In the genomic region with DNA sequence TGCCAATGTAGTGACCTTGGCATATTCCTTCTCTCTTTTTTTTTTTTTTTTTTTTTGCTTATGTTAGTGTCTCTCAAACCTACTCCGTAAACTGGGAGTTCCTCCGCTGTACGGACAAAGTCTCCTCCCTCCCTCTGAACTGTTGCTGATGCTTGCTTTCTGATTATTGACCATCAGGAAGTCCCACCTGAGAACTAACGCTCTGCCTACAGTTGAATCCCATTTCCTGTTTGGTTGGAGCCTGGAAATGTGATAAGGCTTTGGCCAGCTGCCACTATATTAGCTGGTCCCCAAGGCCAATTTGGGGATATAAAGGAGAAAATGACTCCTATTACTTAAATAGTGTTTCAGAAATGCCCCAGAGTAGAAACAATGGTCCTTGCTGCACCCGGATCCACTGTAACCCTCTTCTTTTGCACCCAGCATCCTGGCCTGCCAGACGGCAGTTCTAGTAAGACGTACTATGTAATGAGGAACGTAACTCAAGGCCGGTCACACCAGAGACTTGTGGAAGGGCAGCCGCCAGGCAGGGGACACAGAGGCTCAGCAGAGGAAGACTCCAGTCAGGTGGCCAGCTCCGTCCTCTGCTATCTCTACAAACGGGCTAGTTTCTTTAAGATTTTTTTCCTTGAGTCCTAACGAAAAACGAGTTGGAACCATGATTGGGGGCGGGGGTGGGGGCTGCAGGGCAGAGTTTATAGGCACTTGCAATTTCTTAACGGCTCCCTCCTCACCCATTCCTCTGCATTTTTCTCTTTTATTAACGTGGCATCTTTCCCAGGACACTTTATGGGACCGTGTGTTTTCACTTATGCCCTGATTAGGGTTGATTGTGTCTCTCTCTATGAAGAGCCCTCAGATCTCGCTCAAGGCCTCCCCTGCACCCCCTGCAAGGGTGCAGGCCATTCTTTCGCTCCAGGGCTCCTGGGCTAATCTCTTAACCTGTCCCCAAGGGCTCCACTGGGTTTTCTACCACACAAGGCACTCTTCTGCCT, we compare ENCODE assay signal across 1 cellular context.
TF ChIP-seq lines count a peak whose summit lies in the region.

No MANE protein-coding gene starts in this region.

TF ChIP-seq in GM23338, 12 proteins besides CTCF, POLR2A, EP300 and RAD21 (continued from another document):
- TF ChIP-seq, protein P1, sequence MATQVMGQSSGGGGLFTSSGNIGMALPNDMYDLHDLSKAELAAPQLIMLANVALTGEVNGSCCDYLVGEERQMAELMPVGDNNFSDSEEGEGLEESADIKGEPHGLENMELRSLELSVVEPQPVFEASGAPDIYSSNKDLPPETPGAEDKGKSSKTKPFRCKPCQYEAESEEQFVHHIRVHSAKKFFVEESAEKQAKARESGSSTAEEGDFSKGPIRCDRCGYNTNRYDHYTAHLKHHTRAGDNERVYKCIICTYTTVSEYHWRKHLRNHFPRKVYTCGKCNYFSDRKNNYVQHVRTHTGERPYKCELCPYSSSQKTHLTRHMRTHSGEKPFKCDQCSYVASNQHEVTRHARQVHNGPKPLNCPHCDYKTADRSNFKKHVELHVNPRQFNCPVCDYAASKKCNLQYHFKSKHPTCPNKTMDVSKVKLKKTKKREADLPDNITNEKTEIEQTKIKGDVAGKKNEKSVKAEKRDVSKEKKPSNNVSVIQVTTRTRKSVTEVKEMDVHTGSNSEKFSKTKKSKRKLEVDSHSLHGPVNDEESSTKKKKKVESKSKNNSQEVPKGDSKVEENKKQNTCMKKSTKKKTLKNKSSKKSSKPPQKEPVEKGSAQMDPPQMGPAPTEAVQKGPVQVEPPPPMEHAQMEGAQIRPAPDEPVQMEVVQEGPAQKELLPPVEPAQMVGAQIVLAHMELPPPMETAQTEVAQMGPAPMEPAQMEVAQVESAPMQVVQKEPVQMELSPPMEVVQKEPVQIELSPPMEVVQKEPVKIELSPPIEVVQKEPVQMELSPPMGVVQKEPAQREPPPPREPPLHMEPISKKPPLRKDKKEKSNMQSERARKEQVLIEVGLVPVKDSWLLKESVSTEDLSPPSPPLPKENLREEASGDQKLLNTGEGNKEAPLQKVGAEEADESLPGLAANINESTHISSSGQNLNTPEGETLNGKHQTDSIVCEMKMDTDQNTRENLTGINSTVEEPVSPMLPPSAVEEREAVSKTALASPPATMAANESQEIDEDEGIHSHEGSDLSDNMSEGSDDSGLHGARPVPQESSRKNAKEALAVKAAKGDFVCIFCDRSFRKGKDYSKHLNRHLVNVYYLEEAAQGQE (IDR thresholded peaks at IDR 0.05; ENCODE audit: unreplicated experiment) = no peak
